11 cellular contexts compared by ENCODE assay signal in genomic region chr11:96052921-96053631, GRCh38.
DNase-seq lines count a peak whose midpoint lies in the region; ATAC-seq, FAIRE-seq and TF ChIP-seq lines count a peak whose summit lies in the region.
"Had no signal": no experiment of that assay in that cellular context is flagged by ENCODE, and none has a peak within 500 bp of the region (broad histone marks: within the 10 kb centered on the region; RNA-seq: fewer than 3 reads in every experiment).

No MANE protein-coding gene starts in this region.

- TF ChIP-seq CTCF in astrocyte (IDR thresholded peaks at IDR 0.05; ENCODE audit: insufficient read depth, low read depth, low read length) (no peak), progenitor cell of endocrine pancreas (IDR thresholded peaks at IDR 0.05; ENCODE audit: unreplicated experiment) (no peak)

- DNase-seq in SIG-M5 treated with dmso at 0.1 percent for 504 hours (lab: John Stamatoyannopoulos, UW; ENCODE audit: unreplicated experiment) (peak; percentile 15), SIG-M5 (lab: John Stamatoyannopoulos, UW) (no peak), astrocyte (ENCODE audit: low read depth) (peak; percentile 50), progenitor cell of endocrine pancreas (ENCODE audit: low spot score, unreplicated experiment) (no peak), NCI-H2196 (lab: John Stamatoyannopoulos, UW; ENCODE audit: unreplicated experiment) (no peak)

- H3K4me3 Mint-ChIP-seq in astrocyte (ENCODE audit: unreplicated experiment): no peak overlapping the region
- no peak overlapping the region for H3K4me3 Mint-ChIP-seq in progenitor cell of endocrine pancreas (ENCODE audit: low read depth)

- peak; percentile 31 for ATAC-seq in HG03378 (IDR thresholded peaks at IDR 0.05; ENCODE audit: unreplicated experiment)
- ATAC-seq in GM19452 (IDR thresholded peaks at IDR 0.05; ENCODE audit: unreplicated experiment): no peak
- ATAC-seq in HG02759 (IDR thresholded peaks at IDR 0.05; ENCODE audit: unreplicated experiment): no peak
- ATAC-seq: gastroesophageal sphincter, Panc1 had no signal

- peaks cover 8% of the 10 kb centered on the region for H3K36me3 Mint-ChIP-seq in astrocyte (ENCODE audit: low read depth, unreplicated experiment)
- H3K36me3 Mint-ChIP-seq in progenitor cell of endocrine pancreas (ENCODE audit: insufficient read depth): peaks cover 6% of the 10 kb centered on the region

- peaks cover 68% of the 10 kb centered on the region for H3K4me1 Mint-ChIP-seq in astrocyte (ENCODE audit: low read depth, unreplicated experiment)
- H3K4me1 Mint-ChIP-seq in progenitor cell of endocrine pancreas (ENCODE audit: low read depth): peaks cover 62% of the 10 kb centered on the region

- H3K27ac Mint-ChIP-seq in astrocyte (ENCODE audit: unreplicated experiment): peak overlapping the region; percentile 77
- H3K27ac Mint-ChIP-seq in progenitor cell of endocrine pancreas: peak overlapping the region; percentile 65

- H3K27me3 ChIP-seq in astrocyte (ENCODE audit: insufficient read depth, low read length): no peaks in the 10 kb centered on the region
- H3K27me3 ChIP-seq: gastroesophageal sphincter had no signal

- no peak overlapping the region for H2AFZ ChIP-seq in astrocyte (ENCODE audit: low read depth, low read length)
- H2AFZ ChIP-seq: parathyroid adenoma had no signal

- no peaks in the 10 kb centered on the region for H3K9me3 Mint-ChIP-seq in astrocyte (ENCODE audit: unreplicated experiment)
- peaks cover 14% of the 10 kb centered on the region for H3K9me3 Mint-ChIP-seq in progenitor cell of endocrine pancreas (ENCODE audit: low read depth)

- no peaks in the 10 kb centered on the region for H3K36me3 ChIP-seq in astrocyte (ENCODE audit: insufficient read depth, low read length)
- H3K36me3 ChIP-seq: gastroesophageal sphincter had no signal

- no peak for FAIRE-seq in astrocyte (lab: Jason Lieb, UNC)

- H3K9me3 ChIP-seq in astrocyte (ENCODE audit: insufficient read depth, low read depth, low read length): no peaks in the 10 kb centered on the region
- H3K9me3 ChIP-seq: gastroesophageal sphincter had no signal

- no peak overlapping the region for H3K4me3 ChIP-seq in astrocyte (ENCODE audit: insufficient read depth, low read depth, low read length)
- H3K4me3 ChIP-seq: gastroesophageal sphincter had no signal

- H3K9ac ChIP-seq in astrocyte (ENCODE audit: low read length): no peak overlapping the region
- H3K9ac ChIP-seq: parathyroid adenoma had no signal

- H4K20me1 ChIP-seq in astrocyte (ENCODE audit: insufficient read depth, low read length): no peaks in the 10 kb centered on the region

- H3K27me3 Mint-ChIP-seq in astrocyte (ENCODE audit: low read depth, unreplicated experiment): no peaks in the 10 kb centered on the region
- no peaks in the 10 kb centered on the region for H3K27me3 Mint-ChIP-seq in progenitor cell of endocrine pancreas

- peak overlapping the region; percentile 40 for H3K4me2 ChIP-seq in astrocyte (ENCODE audit: low read length)

- peaks cover 45% of the 10 kb centered on the region for H3K4me1 ChIP-seq in astrocyte (ENCODE audit: insufficient read depth, low read length)
- H3K4me1 ChIP-seq: parathyroid adenoma had no signal

- peak overlapping the region; percentile 7 for H3K27ac ChIP-seq in astrocyte (ENCODE audit: low read depth, low read length)
- H3K27ac ChIP-seq: parathyroid adenoma had no signal

- peaks cover 8% of the 10 kb centered on the region for H3K79me2 ChIP-seq in astrocyte (ENCODE audit: insufficient read depth, low read length)
- H3K79me2 ChIP-seq: parathyroid adenoma had no signal

Comparison
In these comparisons a context has a peak if more than half of its experiments do, and no peak if none do; other contexts are left out.
1. DNase-seq: peak in SIG-M5 treated with dmso at 0.1 percent for 504 hours (single experiment) and astrocyte (single experiment); none in SIG-M5 (single experiment), progenitor cell of endocrine pancreas (single experiment) and NCI-H2196 (single experiment).